Comparison of ENCODE assay signal across 11 cellular contexts in the genomic region with DNA sequence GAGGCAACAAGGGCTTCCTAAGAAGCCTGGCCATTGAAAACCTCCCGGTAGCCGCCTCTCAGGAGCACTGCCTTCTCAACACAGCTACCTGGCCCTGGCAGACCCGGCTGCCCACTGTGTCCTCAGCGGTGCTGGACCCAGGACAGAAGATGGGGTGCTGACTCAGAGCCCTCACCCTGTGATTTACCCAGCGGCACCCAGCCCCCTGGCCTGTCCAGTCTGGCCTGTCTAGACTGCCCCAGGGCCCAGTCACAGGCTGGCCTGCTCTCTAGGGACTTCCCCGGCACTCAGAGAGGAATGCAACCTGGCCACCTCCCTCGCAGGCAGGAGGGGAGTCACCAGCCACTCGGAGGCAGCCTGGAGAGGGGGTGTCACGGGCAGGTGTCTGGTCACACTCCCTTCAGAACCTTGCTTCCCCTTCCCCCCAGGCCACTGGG. TPM values are rescaled to one million over a fixed set of nuclear protein-coding genes. Genes with fewer than 3 reads are reported as not detected.
DNase-seq lines count a peak whose midpoint lies in the region; ATAC-seq and TF ChIP-seq lines count a peak whose summit lies in the region.
"Had no signal": no experiment of that assay in that cellular context is flagged by ENCODE, and none has a peak within 500 bp of the region (broad histone marks: within the 10 kb centered on the region; RNA-seq: fewer than 3 reads in every experiment).

No MANE protein-coding gene starts in this region.

- no peak overlapping the region for H3K4me2 ChIP-seq in MM.1S (ENCODE audit: low read depth, low read length)

- TF ChIP-seq CTCF in HFFc6 (IDR thresholded peaks at IDR 0.05) (no peak), upper lobe of left lung (IDR thresholded peaks at IDR 0.05) (no peak), MM.1S (IDR thresholded peaks at IDR 0.05; ENCODE audit: low read length) (no peak)

- H3K79me2 ChIP-seq in MM.1S (ENCODE audit: low read length): peaks cover 96% of the 10 kb centered on the region

- H4K20me1 ChIP-seq in MM.1S (ENCODE audit: insufficient read depth, low read length): peaks cover 12% of the 10 kb centered on the region

- H3K9ac ChIP-seq in MM.1S (ENCODE audit: low read length): no peak overlapping the region

- no peak for TF ChIP-seq POLR2A in upper lobe of left lung (IDR thresholded peaks at IDR 0.05)

- no peak overlapping the region; the same call in 1 of the 2 replicates for H3K4me3 Mint-ChIP-seq in HFFc6

- H3K36me3 Mint-ChIP-seq in HFFc6 (ENCODE audit: low read depth): peaks cover 11% of the 10 kb centered on the region; the same call in 1 of the 2 replicates

- H3K4me3 ChIP-seq in upper lobe of left lung: no peak overlapping the region
- H3K4me3 ChIP-seq in MM.1S (ENCODE audit: low read length): no peak overlapping the region
- H3K4me3 ChIP-seq: suprapubic skin had no signal

- peak overlapping the region; percentile 9 to 62 (median 32) for H3K27ac ChIP-seq in upper lobe of left lung
- H3K27ac ChIP-seq in MM.1S (ENCODE audit: low read length): no peak overlapping the region
- H3K27ac ChIP-seq: suprapubic skin had no signal

- H3K9me3 Mint-ChIP-seq in HFFc6: no peaks in the 10 kb centered on the region

- WGBS in upper lobe of left lung, 2 donors: 70 to 79% methylated on average over 7 to 9 of the region's 9 CpGs

- no peak overlapping the region for H2AFZ ChIP-seq in MM.1S (ENCODE audit: low read length)

- no peaks in the 10 kb centered on the region for H3K9me2 ChIP-seq in MM.1S (replicated peaks; ENCODE audit: insufficient read depth, low read length)

- no peaks in the 10 kb centered on the region for H3K9me3 ChIP-seq in upper lobe of left lung
- no peaks in the 10 kb centered on the region for H3K9me3 ChIP-seq in MM.1S (replicated peaks; ENCODE audit: insufficient read depth, low read length)
- H3K9me3 ChIP-seq: suprapubic skin had no signal

- H3K4me1 Mint-ChIP-seq in HFFc6 (ENCODE audit: low read depth): peaks cover 46% of the 10 kb centered on the region

- TF ChIP-seq EP300 in upper lobe of left lung (IDR thresholded peaks at IDR 0.05): peak in 1 of 4 donors; percentile 46

- H3F3A ChIP-seq in MM.1S (ENCODE audit: insufficient read depth, low read length): no peaks in the 10 kb centered on the region

- H3K27me3 ChIP-seq in upper lobe of left lung (no peaks in the 10 kb centered on the region), MM.1S (replicated peaks; ENCODE audit: insufficient read depth, low read length) (no peaks in the 10 kb centered on the region)
- H3K27me3 ChIP-seq: suprapubic skin had no signal

- H3K27ac Mint-ChIP-seq in HFFc6: no peak overlapping the region

- DNase-seq in HFFc6 (peak; percentile 56), astrocyte of the hippocampus (ENCODE audit: low read depth, low spot score) (peak; percentile 83), left kidney (ENCODE audit: low read depth, low spot score) (peak; percentile 78), upper lobe of left lung (peak; percentile 81 to 93), MM.1S (no peak), amygdala (lab: John Stamatoyannopoulos, UW) (no peak), GM19240 (ENCODE audit: insufficient read length, low spot score) (no peak)
- DNase-seq: aorta had no signal

- peak; percentile 41 to 83 for ATAC-seq in upper lobe of left lung (ENCODE audit: low FRiP score in 2 of 2)
- no peak for ATAC-seq in HG03025 (IDR thresholded peaks at IDR 0.05; ENCODE audit: low FRiP score, unreplicated experiment)
- ATAC-seq: sciatic nerve had no signal

- peaks cover 0 to 23% (median 0%) of the 10 kb centered on the region in 4 donors for H3K36me3 ChIP-seq in upper lobe of left lung
- no peaks in the 10 kb centered on the region for H3K36me3 ChIP-seq in MM.1S (replicated peaks; ENCODE audit: insufficient read depth, low read length)

- H3K27me3 Mint-ChIP-seq in HFFc6 (ENCODE audit: insufficient read depth): peaks cover 2% of the 10 kb centered on the region

- H3K4me1 ChIP-seq in upper lobe of left lung (peaks cover 84 to 97% (median 91%) of the 10 kb centered on the region in 4 donors), MM.1S (ENCODE audit: low read length) (no peaks in the 10 kb centered on the region)

RNA-seq across cellular contexts. Expression of a gene that starts 20.1 kb away (rescaled TPM):
- total RNA-seq in HFFc6 (2021; fragmentation: NEBNext Ultra II Directional; extraction: Animal tissue kit (Norgen Biotek cat#: 25700)): 100 to 1,000 TPM; 238 to 293 (median 264) TPM
- 100 to 1,000 TPM; 107 to 535 (median 239) TPM for total RNA-seq in upper lobe of left lung

RNA-seq across cellular contexts. Expression of a gene that starts 38.7 kb away (rescaled TPM):
- total RNA-seq in HFFc6 (2021; fragmentation: NEBNext Ultra II Directional; extraction: Animal tissue kit (Norgen Biotek cat#: 25700)): 10 to 100 TPM; 13.3 to 28.2 (median 22.2) TPM
- 1 to 10 TPM in 5 of 6 donors, not detected in 1; 2.3 to 4.7 (median 3.5) TPM for total RNA-seq in upper lobe of left lung

RNA-seq across cellular contexts. Expression of a gene that starts 46.8 kb away (rescaled TPM):
- total RNA-seq in HFFc6 (2021; fragmentation: NEBNext Ultra II Directional; extraction: Animal tissue kit (Norgen Biotek cat#: 25700)): 100 to 1,000 TPM; 123 to 163 (median 130) TPM
- total RNA-seq in upper lobe of left lung: 100 to 1,000 TPM in 4 of 6 donors, 10 to 100 TPM in 2; 76.5 to 147 (median 124) TPM

RNA-seq across cellular contexts. Expression of a gene that starts 58.6 kb away (rescaled TPM):
- 10 to 100 TPM; 26.2 to 37.0 (median 33.2) TPM for total RNA-seq in HFFc6 (2021; fragmentation: NEBNext Ultra II Directional; extraction: Animal tissue kit (Norgen Biotek cat#: 25700))
- 10 to 100 TPM in 5 of 6 donors, 1 to 10 TPM in 1; 9.4 to 31.4 (median 20.6) TPM for total RNA-seq in upper lobe of left lung

RNA-seq across cellular contexts. Expression of a gene that starts 58.7 kb away (rescaled TPM):
- 10 to 100 TPM; 10.3 to 18.3 (median 13.2) TPM for total RNA-seq in HFFc6 (2021; fragmentation: NEBNext Ultra II Directional; extraction: Animal tissue kit (Norgen Biotek cat#: 25700))
- total RNA-seq in upper lobe of left lung: 100 to 1,000 TPM in 1 of 6 donors, 10 to 100 TPM in 5; 23.2 to 101 (median 64.6) TPM

Comparison
In these comparisons a context has a peak if more than half of its experiments do, and no peak if none do; other contexts are left out.
1. DNase-seq: peak in HFFc6 (single experiment), astrocyte of the hippocampus (single experiment), left kidney (single experiment) and upper lobe of left lung (2 of 2); none in MM.1S (single experiment), amygdala (0 of 56) and GM19240 (single experiment).